8 cellular contexts compared by ENCODE assay signal in the genomic region with DNA sequence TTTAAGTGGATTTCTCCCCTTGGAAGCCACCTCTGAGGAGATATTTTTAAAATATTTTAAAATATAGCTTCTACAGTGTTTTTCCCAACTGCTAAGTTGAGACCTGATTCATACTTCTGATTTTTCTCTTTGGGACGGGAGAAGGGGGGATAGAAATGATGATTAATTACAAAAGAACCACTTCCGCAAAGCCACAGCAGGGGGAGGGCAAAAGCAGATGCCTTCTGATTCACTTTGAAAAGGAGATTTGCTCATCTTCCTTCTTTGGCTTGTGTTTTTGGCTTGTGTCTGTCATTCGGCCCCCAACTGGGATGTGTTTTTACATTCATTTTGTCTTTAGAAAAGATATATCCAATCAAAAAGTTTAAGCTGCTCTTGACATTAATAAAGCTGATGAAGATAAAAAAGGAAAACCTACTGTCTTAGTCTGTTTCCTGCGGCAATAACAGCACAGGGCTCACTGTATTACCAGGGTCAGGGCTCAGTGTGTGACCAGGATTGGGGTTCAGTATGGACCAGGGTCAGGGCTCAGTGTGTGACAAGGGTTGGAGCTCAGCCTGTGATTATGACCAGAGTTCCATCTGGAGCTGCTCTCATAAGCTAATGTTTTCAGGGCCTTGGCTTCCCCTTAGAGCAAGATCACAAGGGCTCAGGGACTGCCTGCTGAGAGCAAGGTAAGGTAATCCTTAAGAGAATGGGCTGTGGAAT.
DNase-seq lines count a peak whose midpoint lies in the region; ATAC-seq lines count a peak whose summit lies in the region.

No MANE protein-coding gene starts in this region.

- DNase-seq in A172 (ENCODE audit: low spot score) (peak; percentile 64), astrocyte of the hippocampus (ENCODE audit: low read depth, low spot score) (peak; percentile 28), LoVo (ENCODE audit: low spot score) (no peak), NCI-H2227 (lab: John Stamatoyannopoulos, UW; ENCODE audit: unreplicated experiment) (no peak), COLO829 (ENCODE audit: low spot score) (no peak), anterior cingulate cortex (lab: John Stamatoyannopoulos, UW) (no peak)

- peak; percentile 94 for ATAC-seq in GM19395 (IDR thresholded peaks at IDR 0.05; ENCODE audit: unreplicated experiment)
- peak; percentile 69 for ATAC-seq in HG03565 (IDR thresholded peaks at IDR 0.05; ENCODE audit: unreplicated experiment)

Comparison
In these comparisons a context has a peak if more than half of its experiments do, and no peak if none do; other contexts are left out.
1. DNase-seq: peak in A172 (single experiment) and astrocyte of the hippocampus (single experiment); none in LoVo (single experiment), NCI-H2227 (single experiment), COLO829 (single experiment) and anterior cingulate cortex (0 of 58).